ENCODE assay signal across 8 cellular contexts in genomic region chr17:70636517-70637133, GRCh38.
A peak's percentile ranks its signal among the peaks of the same experiment; 100 is the strongest.
DNase-seq lines count a peak whose midpoint lies in the region; ATAC-seq and TF ChIP-seq lines count a peak whose summit lies in the region.

No MANE protein-coding gene starts in this region.

- TF ChIP-seq POLR2A in GM18505 (IDR thresholded peaks at IDR 0.05; ENCODE audit: borderline replicate concordance, extremely low read depth, insufficient read depth, insufficient read length): no peak

- DNase-seq in NCI-H1436 (lab: John Stamatoyannopoulos, UW) (peak; percentile 52), NCI-H1436 treated with DMSO at 0.1 percent for 48 hours (lab: John Stamatoyannopoulos, UW) (no peak), NCI-H82 (lab: John Stamatoyannopoulos, UW) (peak; percentile 61), dedifferentiated amniotic fluid mesenchymal stem cell (ENCODE audit: extremely low spot score) (peak; percentile 62), myocyte (ENCODE audit: low read depth) (peak; percentile 68)
- no peak for DNase-seq in effector CD8-positive, alpha-beta T cell (lab: John Stamatoyannopoulos, UW)

- peak; percentile 59 for ATAC-seq in HG03175 (IDR thresholded peaks at IDR 0.05; ENCODE audit: unreplicated experiment)
- no peak for ATAC-seq in GM18505 (IDR thresholded peaks at IDR 0.05; ENCODE audit: unreplicated experiment)

Comparison
In these comparisons a context has a peak if more than half of its experiments do, and no peak if none do; other contexts are left out.
1. DNase-seq: peak in NCI-H1436 (single experiment), NCI-H82 (single experiment), dedifferentiated amniotic fluid mesenchymal stem cell (single experiment) and myocyte (single experiment); none in NCI-H1436 treated with DMSO at 0.1 percent for 48 hours (single experiment) and effector CD8-positive, alpha-beta T cell (single experiment).